Comparison of ENCODE assay signal across 12 cellular contexts in the genomic region with DNA sequence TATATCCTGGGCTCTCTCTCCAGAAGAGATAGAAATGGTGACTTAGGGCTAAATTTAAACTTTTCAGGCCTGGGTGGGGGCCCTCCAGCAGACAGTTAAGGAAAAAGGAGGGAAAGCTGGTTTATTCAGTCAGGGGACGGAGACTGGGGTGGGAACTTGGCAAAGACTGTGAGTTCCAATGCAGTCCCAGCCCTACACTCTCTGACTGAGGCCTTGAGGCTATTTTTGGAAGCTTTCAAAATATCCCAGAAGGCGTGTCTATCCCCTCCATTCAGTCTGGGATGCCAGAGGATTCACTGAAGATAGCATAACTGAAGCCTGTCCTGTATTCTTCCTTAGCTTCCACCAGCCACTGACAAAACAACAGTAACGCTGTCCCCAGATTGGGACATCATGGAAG. TPM values are rescaled to one million over a fixed set of nuclear protein-coding genes. Genes with fewer than 3 reads are reported as not detected.
DNase-seq lines count a peak whose midpoint lies in the region; ATAC-seq and TF ChIP-seq lines count a peak whose summit lies in the region.
"Had no signal": no experiment of that assay in that cellular context is flagged by ENCODE, and none has a peak within 500 bp of the region (broad histone marks: within the 10 kb centered on the region; RNA-seq: fewer than 3 reads in every experiment).

No MANE protein-coding gene starts in this region.

- POLR2A ChIA-PET in AG04449 (lab: Yijun Ruan, JAX): no interaction called here

- H3K27ac ChIP-seq in right cardiac atrium (ENCODE audit: low read length): peak overlapping the region; percentile 91
- peak overlapping the region; percentile 59 to 72 (median 64) for H3K27ac ChIP-seq in sigmoid colon
- peak overlapping the region in 2 of 4 donors; percentile 35 to 44 for H3K27ac ChIP-seq in Peyer's patch
- H3K27ac ChIP-seq: suprapubic skin had no signal

- H3K4me1 ChIP-seq in right cardiac atrium (ENCODE audit: control insufficient read depth, insufficient read depth, low read length) (peaks cover 5% of the 10 kb centered on the region), sigmoid colon (peaks cover 0 to 18% (median 9%) of the 10 kb centered on the region in 4 donors), Peyer's patch (no peaks in the 10 kb centered on the region)

- no peaks in the 10 kb centered on the region for H3K27me3 ChIP-seq in right cardiac atrium (ENCODE audit: control insufficient read depth, insufficient read depth)
- H3K27me3 ChIP-seq in sigmoid colon: no peaks in the 10 kb centered on the region
- no peaks in the 10 kb centered on the region for H3K27me3 ChIP-seq in Peyer's patch
- H3K27me3 ChIP-seq: suprapubic skin had no signal

- H3K9me3 ChIP-seq in right cardiac atrium (ENCODE audit: control insufficient read depth, low read length) (no peaks in the 10 kb centered on the region), sigmoid colon (no peaks in the 10 kb centered on the region), Peyer's patch (no peaks in the 10 kb centered on the region)
- H3K9me3 ChIP-seq: suprapubic skin had no signal

- no peak overlapping the region for H3K4me3 ChIP-seq in AG04449 (ENCODE audit: low read depth, low read length)
- H3K4me3 ChIP-seq in right cardiac atrium (ENCODE audit: low read length): no peak overlapping the region
- no peak overlapping the region for H3K4me3 ChIP-seq in sigmoid colon
- H3K4me3 ChIP-seq in Peyer's patch: no peak overlapping the region
- H3K4me3 ChIP-seq: suprapubic skin had no signal

- TF ChIP-seq EP300 in sigmoid colon (IDR thresholded peaks at IDR 0.05): no peak

- TF ChIP-seq POLR2A in sigmoid colon (IDR thresholded peaks at IDR 0.05): no peak
- no peak for TF ChIP-seq POLR2A in Peyer's patch (IDR thresholded peaks at IDR 0.05)

- no peaks in the 10 kb centered on the region for H3K36me3 ChIP-seq in sigmoid colon
- H3K36me3 ChIP-seq in Peyer's patch: no peaks in the 10 kb centered on the region
- H3K36me3 ChIP-seq: suprapubic skin had no signal

- DNase-seq in AG04449 (ENCODE audit: low read depth, low spot score): peak; percentile 2
- peak; percentile 1 for DNase-seq in amniotic stem cell (lab: John Stamatoyannopoulos, UW)
- peak in 2 of 3 donors; percentile 36 to 59 for DNase-seq in right cardiac atrium
- no peak for DNase-seq in sigmoid colon
- no peak for DNase-seq in Peyer's patch
- no peak for DNase-seq in UCSD-AML1 (lab: John Stamatoyannopoulos, UW; ENCODE audit: unreplicated experiment)
- no peak for DNase-seq in OCI-M2 (lab: John Stamatoyannopoulos, UW; ENCODE audit: unreplicated experiment)
- DNase-seq in nucleus accumbens (lab: John Stamatoyannopoulos, UW): no peak
- DNase-seq: activated CD4-positive, alpha-beta memory T cell treated with anti-CD3 and anti-CD28 coated beads, Interleukin-2, amount 10 ng/mL, durations not matched to agents 7 days and 5 days; hippocampal formation; NCI-H526 had no signal

- WGBS in right cardiac atrium: 7% methylated on average over 3 of the region's 3 CpGs
- 69 to 76% methylated on average over 3 of the region's 3 CpGs for WGBS in sigmoid colon, 2 donors

- ATAC-seq in right cardiac atrium: peak; percentile 97

- TF ChIP-seq CTCF in AG04449 (IDR thresholded peaks at IDR 0.05; ENCODE audit: insufficient read depth, low read length, missing control alignments): no peak
- TF ChIP-seq CTCF in sigmoid colon (IDR thresholded peaks at IDR 0.05): no peak
- TF ChIP-seq CTCF in Peyer's patch (IDR thresholded peaks at IDR 0.05): no peak

- CTCF ChIA-PET in AG04449 (lab: Yijun Ruan, JAX): no interaction called here

- intact Hi-C loops in right cardiac atrium (cut with DNase I): no loop called here
- intact Hi-C loops in sigmoid colon (cut with DNase I): no loop called here

RNA-seq across cellular contexts. Expression of a gene that starts 32.1 kb away (rescaled TPM):
- total RNA-seq in right cardiac atrium (100 to 1,000 TPM; 111 to 201 (median 120) TPM), sigmoid colon (100 to 1,000 TPM; 136 to 152 (median 144) TPM), Peyer's patch (100 to 1,000 TPM in 1 of 4 donors, 10 to 100 TPM in 3; 22.4 to 126 (median 33.4) TPM)
- polyA plus RNA-seq in right cardiac atrium (78.1 TPM), sigmoid colon (100 to 1,000 TPM in 1 of 3 donors, 10 to 100 TPM in 2; 23.6 to 116 (median 36.0) TPM)

Comparison
In these comparisons a context has a peak if more than half of its experiments do, and no peak if none do; other contexts are left out.
1. DNase-seq: peak in AG04449 (single experiment), amniotic stem cell (single experiment) and right cardiac atrium (2 of 3); none in sigmoid colon (single experiment), Peyer's patch (0 of 3), UCSD-AML1 (single experiment), OCI-M2 (single experiment) and nucleus accumbens (0 of 56).